In genomic region chr16:21203155-21203797, GRCh38 we compare ENCODE assay signal across 1 cellular context.
A peak's percentile ranks its signal among the peaks of the same experiment; 100 is the strongest.
TF ChIP-seq lines count a peak whose summit lies in the region.

No MANE protein-coding gene starts in this region.

TF ChIP-seq in K562, 482 proteins besides CTCF, POLR2A, EP300 and RAD21 (continued from another document and continues in another):
- no peak for TF ChIP-seq SFPQ (IDR thresholded peaks at IDR 0.05; ENCODE audit: low read depth, low read length)
- TF ChIP-seq PHTF2 (CRISPR knock-in tag; IDR thresholded peaks at IDR 0.05), result no peak
- no peak for TF ChIP-seq ZNF324 (CRISPR knock-in tag; IDR thresholded peaks at IDR 0.05)
- TF ChIP-seq SNIP1 (IDR thresholded peaks at IDR 0.05; ENCODE audit: low read depth), result no peak
- no peak for TF ChIP-seq CHD1 (IDR thresholded peaks at IDR 0.05; ENCODE audit: low read length)
- no peak for TF ChIP-seq CREB3 (tag; conservative IDR thresholded peaks at IDR 0.05; ENCODE audit: low read depth)
- TF ChIP-seq EZH2 (IDR thresholded peaks at IDR 0.05; ENCODE audit: borderline replicate concordance, low read depth, low read length), result no peak
- TF ChIP-seq BRF2 (IDR thresholded peaks at IDR 0.05; ENCODE audit: borderline replicate concordance, insufficient read depth, insufficient read length), result no peak
- TF ChIP-seq MAFF (IDR thresholded peaks at IDR 0.05; ENCODE audit: low read length), result no peak
- TF ChIP-seq HSF4 (CRISPR knock-in tag; IDR thresholded peaks at IDR 0.05; ENCODE audit: borderline replicate concordance), result no peak
- TF ChIP-seq RBM15 (IDR thresholded peaks at IDR 0.05; ENCODE audit: insufficient read depth, low read length), result no peak
- TF ChIP-seq KDM1A (IDR thresholded peaks at IDR 0.05), result no peak
- TF ChIP-seq IRF2 (CRISPR knock-in tag; IDR thresholded peaks at IDR 0.05), result no peak
- no peak for TF ChIP-seq ZNF589 (CRISPR knock-in tag; IDR thresholded peaks at IDR 0.05; ENCODE audit: low read depth)
- no peak for TF ChIP-seq NR4A1 (CRISPR knock-in tag; IDR thresholded peaks at IDR 0.05)
- TF ChIP-seq NR4A1 (tag; IDR thresholded peaks at IDR 0.05), result no peak
- TF ChIP-seq CUX1 (CRISPR knock-in tag; IDR thresholded peaks at IDR 0.05), result no peak
- TF ChIP-seq ETS1 (conservative IDR thresholded peaks at IDR 0.05; ENCODE audit: control insufficient read depth, low read depth, low read length), result no peak
- TF ChIP-seq ETV1 (tag; conservative IDR thresholded peaks at IDR 0.05; ENCODE audit: low read depth), result peak; percentile 82
- TF ChIP-seq EP400 (IDR thresholded peaks at IDR 0.05), result no peak
- TF ChIP-seq RREB1 (CRISPR knock-in tag; IDR thresholded peaks at IDR 0.05), result no peak
- TF ChIP-seq NFIX (CRISPR knock-in tag; IDR thresholded peaks at IDR 0.05; ENCODE audit: low read depth), result no peak
- TF ChIP-seq RNF2 (IDR thresholded peaks at IDR 0.05), result peak; percentile 29; the same call in 1 of the 2 replicates
- TF ChIP-seq TEAD1 (CRISPR knock-in tag; IDR thresholded peaks at IDR 0.05), result 0 out of 4 replicates have a peak, but pooled peaks of 1 of the 2 experiments have one; percentile 27
- no peak for TF ChIP-seq ZBTB5 (IDR thresholded peaks at IDR 0.05)
- TF ChIP-seq L3MBTL2 (IDR thresholded peaks at IDR 0.05), result no peak
- TF ChIP-seq PURB (CRISPR knock-in tag; IDR thresholded peaks at IDR 0.05; ENCODE audit: low read depth), result no peak
- TF ChIP-seq KDM4B (IDR thresholded peaks at IDR 0.05; ENCODE audit: borderline replicate concordance in 2 of 2, low read depth in 1 of 2), result no peak
- TF ChIP-seq ZNF512 (tag; IDR thresholded peaks at IDR 0.05), result no peak
- TF ChIP-seq ZNF584 (CRISPR knock-in tag; IDR thresholded peaks at IDR 0.05; ENCODE audit: low read depth), result no peak
- 0 out of 2 replicates have a peak, but pooled peaks have one; percentile 15 for TF ChIP-seq SMAD4 (CRISPR knock-in tag; conservative IDR thresholded peaks at IDR 0.05)
- TF ChIP-seq CEBPB (tag; IDR thresholded peaks at IDR 0.05), result peak; percentile 58
- no peak for TF ChIP-seq TRIM25 (IDR thresholded peaks at IDR 0.05; ENCODE audit: borderline replicate concordance)
- TF ChIP-seq GATAD2B (IDR thresholded peaks at IDR 0.05; ENCODE audit: borderline replicate concordance), result no peak
- 0 out of 2 replicates have a peak, but pooled peaks have one; percentile 25 for TF ChIP-seq ZNF644 (tag; IDR thresholded peaks at IDR 0.05; ENCODE audit: low read depth)
- no peak for TF ChIP-seq NFIC (IDR thresholded peaks at IDR 0.05)
- TF ChIP-seq SP2 (IDR thresholded peaks at IDR 0.05; ENCODE audit: extremely low read depth, low read depth, low read length, poor library complexity, severe bottlenecking), result no peak
